Comparison of ENCODE assay signal across 1 cellular context in the genomic region with DNA sequence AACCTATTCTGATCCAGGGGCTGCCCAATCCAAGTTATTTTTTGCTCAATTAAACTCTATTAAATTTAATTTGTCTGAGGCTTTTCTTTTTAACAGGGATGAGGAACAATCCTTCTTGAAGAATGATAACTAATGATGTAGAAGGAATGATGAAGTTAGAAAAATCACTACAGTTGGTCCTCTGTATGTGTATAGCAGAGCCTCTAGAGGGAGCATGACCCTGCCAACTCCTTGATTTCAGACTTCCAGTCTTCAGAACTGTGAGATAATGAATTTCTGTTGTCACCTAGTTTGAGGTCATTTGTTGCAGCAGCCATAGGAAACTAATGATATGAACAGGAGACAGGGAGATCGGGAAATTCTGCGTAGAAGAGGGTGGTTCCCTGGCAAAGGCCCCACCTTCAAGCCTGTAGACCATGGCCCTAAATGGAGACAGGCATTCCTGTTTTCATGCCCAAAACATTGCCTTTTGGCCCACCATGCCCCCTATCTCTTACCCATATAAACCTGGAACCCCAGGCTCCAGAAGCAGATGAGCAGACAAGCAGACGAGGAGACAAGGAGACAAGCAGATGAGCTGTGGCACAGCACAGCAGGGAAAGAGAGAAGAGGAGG.
TF ChIP-seq lines count a peak whose summit lies in the region.

No MANE protein-coding gene starts in this region.

TF ChIP-seq in HCT116, 20 proteins besides CTCF, POLR2A, EP300 and RAD21 (continued from another document):
- no peak for TF ChIP-seq REST (IDR thresholded peaks at IDR 0.05; ENCODE audit: low read depth)
- TF ChIP-seq ELF1 (IDR thresholded peaks at IDR 0.05; ENCODE audit: borderline replicate concordance, low read depth), result no peak
- TF ChIP-seq YY1 (IDR thresholded peaks at IDR 0.05; ENCODE audit: extremely low read depth, insufficient replicate concordance, low read depth, low read length), result no peak
- TF ChIP-seq EZH2phosphoT487 (IDR thresholded peaks at IDR 0.05; ENCODE audit: borderline replicate concordance), result no peak
- TF ChIP-seq TCF7L2 (IDR thresholded peaks at IDR 0.05; ENCODE audit: borderline replicate concordance, extremely low read depth, insufficient read depth, insufficient read length), result no peak
